ENCODE assay signal across 24 cellular contexts in the genomic region with DNA sequence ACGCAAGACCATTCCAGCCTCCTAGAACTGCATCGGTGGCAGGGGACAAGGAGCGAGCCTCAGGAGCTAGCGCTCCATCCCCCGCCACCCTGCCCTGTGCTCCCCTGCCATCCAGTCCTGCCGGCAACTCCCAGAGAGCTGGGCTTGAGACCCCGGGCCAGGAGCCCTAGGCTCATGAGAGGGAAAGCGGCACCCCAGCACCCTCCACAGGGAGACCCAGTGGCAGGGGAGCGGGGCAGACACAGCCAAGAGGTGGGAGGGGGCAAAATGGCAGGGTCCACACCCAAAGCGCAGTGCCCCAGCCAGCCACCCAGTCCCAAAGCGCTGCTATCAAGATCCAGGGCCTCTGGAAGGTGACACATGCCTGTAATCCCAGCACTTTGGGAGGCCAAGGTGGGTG. TPM values are rescaled to one million over a fixed set of nuclear protein-coding genes. Genes with fewer than 3 reads are reported as not detected.
A peak's percentile ranks its signal among the peaks of the same experiment; 100 is the strongest.
DNase-seq lines count a peak whose midpoint lies in the region; ATAC-seq, FAIRE-seq and TF ChIP-seq lines count a peak whose summit lies in the region.
"Had no signal": no experiment of that assay in that cellular context is flagged by ENCODE, and none has a peak within 500 bp of the region (broad histone marks: within the 10 kb centered on the region; RNA-seq: fewer than 3 reads in every experiment).

No MANE protein-coding gene starts in this region.

- no peak for TF ChIP-seq CTCF in RWPE2 (IDR thresholded peaks at IDR 0.05; ENCODE audit: poor library complexity, severe bottlenecking)
- no peak for TF ChIP-seq CTCF in breast epithelium (IDR thresholded peaks at IDR 0.05)
- TF ChIP-seq CTCF in parathyroid adenoma (IDR thresholded peaks at IDR 0.05), result no peak
- no peak for TF ChIP-seq CTCF in smooth muscle cell (IDR thresholded peaks at IDR 0.05; ENCODE audit: borderline replicate concordance, insufficient read depth, poor library complexity, severe bottlenecking)
- TF ChIP-seq CTCF in stomach (IDR thresholded peaks at IDR 0.05), result no peak

- no peak overlapping the region for H3K9ac ChIP-seq in parathyroid adenoma
- no peak overlapping the region for H3K9ac ChIP-seq in smooth muscle cell (ENCODE audit: low read depth)
- H3K9ac ChIP-seq: GM23248, SK-N-SH had no signal

- H3K27me3 ChIP-seq in RWPE2 (ENCODE audit: insufficient read depth, poor library complexity, severe bottlenecking) (no peaks in the 10 kb centered on the region), breast epithelium (no peaks in the 10 kb centered on the region), parathyroid adenoma (ENCODE audit: control insufficient read depth, insufficient read depth, low read length) (no peaks in the 10 kb centered on the region), smooth muscle cell (ENCODE audit: low read depth) (no peaks in the 10 kb centered on the region), small intestine (ENCODE audit: control insufficient read depth in 2 of 2, insufficient read depth in 2 of 2, low read length in 2 of 2) (no peaks in the 10 kb centered on the region), stomach (no peaks in the 10 kb centered on the region)
- H3K27me3 ChIP-seq: Peyer's patch had no signal

- H3K4me3 ChIP-seq in RWPE2 (ENCODE audit: severe bottlenecking), result no peak overlapping the region
- H3K4me3 ChIP-seq in breast epithelium, result no peak overlapping the region
- H3K4me3 ChIP-seq in parathyroid adenoma (ENCODE audit: low read depth, low read length), result no peak overlapping the region
- H3K4me3 ChIP-seq in smooth muscle cell, result no peak overlapping the region
- no peak overlapping the region for H3K4me3 ChIP-seq in small intestine (ENCODE audit: low read depth in 1 of 2, low read length in 2 of 2)
- no peak overlapping the region for H3K4me3 ChIP-seq in stomach
- H3K4me3 ChIP-seq: GM23248, Peyer's patch had no signal

- TF ChIP-seq EP300 in stomach (IDR thresholded peaks at IDR 0.05), result no peak

- no peaks in the 10 kb centered on the region for H3F3A ChIP-seq in smooth muscle cell (ENCODE audit: low read depth)

- intact Hi-C loops in breast epithelium (cut with DNase I; ENCODE audit: low total_unique reads), result no loop called here
- intact Hi-C loops in stomach (cut with DNase I; ENCODE audit: low total_unique reads), result no loop called here

- WGBS in smooth muscle cell (ENCODE audit: low lambda C conversion rate), result 96% methylated on average over 11 of the region's 11 CpGs
- 90 to 94% (median 93%) methylated on average over 11 of the region's 11 CpGs for WGBS in small intestine, 3 donors
- 87 to 95% (median 93%) methylated on average over 5 to 11 of the region's 11 CpGs for WGBS in stomach, 5 donors

- no peaks in the 10 kb centered on the region for H3K9me3 ChIP-seq in RWPE2 (ENCODE audit: severe bottlenecking)
- no peaks in the 10 kb centered on the region for H3K9me3 ChIP-seq in breast epithelium
- H3K9me3 ChIP-seq in parathyroid adenoma (ENCODE audit: control insufficient read depth, low read length), result no peaks in the 10 kb centered on the region
- no peaks in the 10 kb centered on the region for H3K9me3 ChIP-seq in smooth muscle cell (replicated peaks; ENCODE audit: low read depth)
- no peaks in the 10 kb centered on the region for H3K9me3 ChIP-seq in small intestine (ENCODE audit: control insufficient read depth, low read depth)
- H3K9me3 ChIP-seq in stomach, result no peaks in the 10 kb centered on the region
- H3K9me3 ChIP-seq: Peyer's patch, SK-N-SH had no signal

- H2AFZ ChIP-seq in parathyroid adenoma, result no peak overlapping the region
- H2AFZ ChIP-seq in smooth muscle cell (ENCODE audit: low read depth), result no peak overlapping the region
- H2AFZ ChIP-seq: GM23248 had no signal

- no peak for ATAC-seq in RWPE2 (ENCODE audit: low read depth)

- H3K79me2 ChIP-seq in parathyroid adenoma, result peaks cover 4% of the 10 kb centered on the region
- no peaks in the 10 kb centered on the region for H3K79me2 ChIP-seq in smooth muscle cell (ENCODE audit: low read depth)

- FAIRE-seq in small intestine (lab: Jason Lieb, UNC), result no peak
- FAIRE-seq: GM12891 had no signal

- peaks cover 72% of the 10 kb centered on the region for H3K36me3 ChIP-seq in RWPE2 (ENCODE audit: low read depth)
- H3K36me3 ChIP-seq in breast epithelium, result peaks cover 8% of the 10 kb centered on the region
- H3K36me3 ChIP-seq in parathyroid adenoma (ENCODE audit: control insufficient read depth, insufficient read depth, low read length), result no peaks in the 10 kb centered on the region
- H3K36me3 ChIP-seq in smooth muscle cell (ENCODE audit: low read depth), result no peaks in the 10 kb centered on the region
- peaks cover 23 to 30% of the 10 kb centered on the region in 2 donors for H3K36me3 ChIP-seq in small intestine (ENCODE audit: control insufficient read depth in 2 of 2, insufficient read depth in 2 of 2, low read length in 2 of 2)
- H3K36me3 ChIP-seq in stomach, result peaks cover 86 to 100% (median 99%) of the 10 kb centered on the region in 4 donors

- peaks cover 24% of the 10 kb centered on the region for H3K4me1 ChIP-seq in RWPE2 (ENCODE audit: insufficient read depth, poor library complexity, severe bottlenecking)
- H3K4me1 ChIP-seq in breast epithelium, result no peaks in the 10 kb centered on the region
- H3K4me1 ChIP-seq in parathyroid adenoma, result peaks cover 13% of the 10 kb centered on the region
- H3K4me1 ChIP-seq in smooth muscle cell (ENCODE audit: low read depth), result peaks cover 9% of the 10 kb centered on the region
- no peaks in the 10 kb centered on the region for H3K4me1 ChIP-seq in small intestine (ENCODE audit: control insufficient read depth in 2 of 2, insufficient read depth in 1 of 2, low read depth in 1 of 2, low read length in 1 of 2)
- no peaks in the 10 kb centered on the region for H3K4me1 ChIP-seq in stomach
- H3K4me1 ChIP-seq: Peyer's patch had no signal

- H4K20me1 ChIP-seq in smooth muscle cell (ENCODE audit: low read depth), result peaks cover 9% of the 10 kb centered on the region

- DNase-seq in RWPE2 (ENCODE audit: low spot score) (peak; percentile 42), breast epithelium (ENCODE audit: low spot score in 2 of 2) (no peak), smooth muscle cell (lab: John Stamatoyannopoulos, UW; ENCODE audit: unreplicated experiment) (no peak), small intestine (no peak), SKM-1 treated with dmso at 0.1 percent for 144 hours (lab: John Stamatoyannopoulos, UW; ENCODE audit: unreplicated experiment) (no peak), stomach (no peak), middle frontal gyrus (ENCODE audit: extremely low spot score, low spot score) (no peak)
- DNase-seq: Calu3; CD4-positive, alpha-beta T cell; DMS153; GM23248; H9; KG1; NCI-H1092 treated with DMSO at 0.1 percent for 48 hours; NCI-H1436 treated with DMSO at 0.1 percent for 48 hours; NCI-H2029; NCI-H2171; NCI-H524 treated with DMSO at 0.1 percent for 48 hours; NCI-H82; Peyer's patch; SHP77 treated with DMSO at 0.1 percent for 48 hours; SK-N-SH had no signal

- TF ChIP-seq POLR2A in breast epithelium (IDR thresholded peaks at IDR 0.05) (no peak), stomach (IDR thresholded peaks at IDR 0.05) (no peak)

- H3K4me2 ChIP-seq in parathyroid adenoma (ENCODE audit: low read length) (no peak overlapping the region), smooth muscle cell (no peak overlapping the region)
- H3K4me2 ChIP-seq: SK-N-SH had no signal

- H3K27ac ChIP-seq in RWPE2 (ENCODE audit: poor library complexity, severe bottlenecking) (no peak overlapping the region), breast epithelium (peak overlapping the region; percentile 54 to 56), parathyroid adenoma (peak overlapping the region; percentile 15), smooth muscle cell (ENCODE audit: low read depth) (peak overlapping the region; percentile 80), small intestine (ENCODE audit: low read depth in 1 of 2, low read length in 1 of 2) (no peak overlapping the region), stomach (no peak overlapping the region)
- H3K27ac ChIP-seq: GM23248, Peyer's patch had no signal

RNA-seq across cellular contexts. Expression of gene UBAC1, which starts 12.7 kb away (rescaled TPM):
- total RNA-seq in breast epithelium (10 to 100 TPM; 39.2 to 53.0 (median 45.6) TPM), smooth muscle cell (34.3 and 35.3 TPM in 2 replicates), stomach (10 to 100 TPM; 22.6 to 70.1 (median 50.4) TPM)
- polyA plus RNA-seq in smooth muscle cell (43.5 and 50.4 TPM in 2 replicates), small intestine (10 to 100 TPM; 56.0 to 78.5 (median 70.5) TPM), stomach (10 to 100 TPM; 34.7 to 55.4 (median 34.8) TPM)

RNA-seq across cellular contexts. Expression of gene CAMSAP1, which starts 41.1 kb away (rescaled TPM):
- total RNA-seq in breast epithelium (10 to 100 TPM; 25.0 to 29.8 (median 29.0) TPM), smooth muscle cell (15.1 and 17.8 TPM in 2 replicates), stomach (100 to 1,000 TPM in 1 of 5 donors, 10 to 100 TPM in 4; 10.5 to 238 (median 15.4) TPM)
- polyA plus RNA-seq in smooth muscle cell (5.3 and 5.4 TPM in 2 replicates), small intestine (1 to 10 TPM; 1.6 to 4.7 (median 1.6) TPM), stomach (1 to 10 TPM; 2.4 to 7.2 (median 3.7) TPM)

Comparison
In these comparisons a context has a peak if more than half of its experiments do, and no peak if none do; other contexts are left out.
1. H3K27ac ChIP-seq: peak in breast epithelium (2 of 2), parathyroid adenoma (single experiment) and smooth muscle cell (single experiment); none in RWPE2 (single experiment), small intestine (0 of 2) and stomach (0 of 5).